Comparison of ENCODE assay signal across 22 cellular contexts in genomic region chr10:9004736-9005135, GRCh38.
A peak's percentile ranks its signal among the peaks of the same experiment; 100 is the strongest.
DNase-seq lines count a peak whose midpoint lies in the region; ATAC-seq and TF ChIP-seq lines count a peak whose summit lies in the region.
"Had no signal": no experiment of that assay in that cellular context is flagged by ENCODE, and none has a peak within 500 bp of the region (broad histone marks: within the 10 kb centered on the region; RNA-seq: fewer than 3 reads in every experiment).

No MANE protein-coding gene starts in this region.

- CTCF ChIA-PET in mammary epithelial cell (lab: Charles Lee; ENCODE audit: low non-redundant PET) (no interaction called here), MCF 10A (lab: Yijun Ruan, JAX) (no interaction called here)

- TF ChIP-seq CTCF in mammary epithelial cell (conservative IDR thresholded peaks at IDR 0.05 in 1 of 2, IDR thresholded peaks at IDR 0.05 in 1 of 2; ENCODE audit: extremely low read depth in 1 of 2, insufficient read depth in 1 of 2, low read depth in 1 of 2, low read length in 2 of 2), result no peak
- no peak for TF ChIP-seq CTCF in MCF 10A (IDR thresholded peaks at IDR 0.05; ENCODE audit: unreplicated experiment)
- no peak for TF ChIP-seq CTCF in GM23338 (conservative IDR thresholded peaks at IDR 0.05; ENCODE audit: low read depth in 2 of 2)

- in situ Hi-C loops in mammary epithelial cell (cut with MboI; ENCODE audit: low sequenced_read_pairs in 2 of 2), result no loop called here

- ATAC-seq in GM23338, result peak; percentile 31; the same call in 1 of the 3 replicates
- ATAC-seq in GM21528 (IDR thresholded peaks at IDR 0.05; ENCODE audit: low FRiP score, unreplicated experiment), result no peak
- ATAC-seq in GM18873 (IDR thresholded peaks at IDR 0.05; ENCODE audit: low FRiP score, unreplicated experiment), result no peak
- ATAC-seq: CD8-positive, alpha-beta T cell; GM12878; HepG2 had no signal

- POLR2A ChIA-PET in MCF 10A (lab: Yijun Ruan, JAX), result interaction anchor here (1.1 to 1.2 kb wide), 2 partner anchors 43 to 75 kb away, joined by 4 read pairs; no protein-coding TSS in a partner anchor

- H3K36me3 ChIP-seq in mammary epithelial cell (ENCODE audit: insufficient read depth, low read length) (no peaks in the 10 kb centered on the region), GM23338 (ENCODE audit: insufficient read depth) (no peaks in the 10 kb centered on the region)

- no peak for DNase-seq in mammary epithelial cell
- no peak for DNase-seq in MCF 10A (ENCODE audit: unreplicated experiment)
- DNase-seq in GM23338 (ENCODE audit: low spot score), result no peak
- DNase-seq in activated naive CD8-positive, alpha-beta T cell treated with anti-CD3 and anti-CD28 coated beads for 36 hours, result no peak
- no peak for DNase-seq in RKO (ENCODE audit: low spot score)
- DNase-seq: ACHN; AML-193; CD8-positive, alpha-beta T cell; GDM1; H9; KG1; NCI-H1048; NCI-H1436 treated with DMSO at 0.1 percent for 48 hours; NCI-H2029 treated with DMSO at 0.1 percent for 48 hours; NCI-H2171 treated with DMSO at 0.1 percent for 48 hours; NCI-H446 treated with DMSO at 0.1 percent for 48 hours; NK-92 treated with Interleukin-12 subunit alpha and Interleukin-12 subunit beta, amount 100 ng/mL, for 24 hours; RPMI8226 had no signal

- no peak overlapping the region for H3K4me3 ChIP-seq in mammary epithelial cell (replicated peaks in 1 of 3; ENCODE audit: insufficient read depth in 1 of 3, low read depth in 2 of 3, low read length in 3 of 3)
- no peak overlapping the region for H3K4me3 ChIP-seq in GM23338
- H3K4me3 ChIP-seq: GM12878 had no signal

- H3K9me2 ChIP-seq in GM23338 (ENCODE audit: insufficient read depth), result 0 out of 2 replicates have a peak, but pooled peaks cover 3% of the 10 kb centered on the region

- H3K27me3 ChIP-seq in mammary epithelial cell (ENCODE audit: insufficient read depth, low read length) (no peaks in the 10 kb centered on the region), GM23338 (ENCODE audit: insufficient read depth) (no peaks in the 10 kb centered on the region)

- no peaks in the 10 kb centered on the region for H3K4me1 Mint-ChIP-seq in MCF 10A (ENCODE audit: insufficient read depth, unreplicated experiment)
- no peaks in the 10 kb centered on the region for H3K4me1 Mint-ChIP-seq in GM23338
- peaks cover 48% of the 10 kb centered on the region for H3K4me1 Mint-ChIP-seq in activated naive CD8-positive, alpha-beta T cell treated with anti-CD3 and anti-CD28 coated beads for 36 hours
- H3K4me1 Mint-ChIP-seq: H9 had no signal

- no peaks in the 10 kb centered on the region for H3F3A ChIP-seq in GM23338 (replicated peaks; ENCODE audit: low read depth)

- no peaks in the 10 kb centered on the region for H4K20me1 ChIP-seq in mammary epithelial cell (ENCODE audit: insufficient read depth, low read length)
- no peaks in the 10 kb centered on the region for H4K20me1 ChIP-seq in GM23338 (replicated peaks; ENCODE audit: insufficient read depth)

- no peak overlapping the region for H3K27ac ChIP-seq in mammary epithelial cell (ENCODE audit: insufficient read depth, low read depth, low read length)
- no peak overlapping the region for H3K27ac ChIP-seq in GM23338 (ENCODE audit: low read depth)

- BruUV-seq in mammary epithelial cell (replicated peaks; lab: Mats Ljungman, UMichigan) (no TSS peak), MCF 10A (replicated peaks; lab: Mats Ljungman, UMichigan) (no TSS peak)

- H3K9me3 ChIP-seq in mammary epithelial cell (replicated peaks; ENCODE audit: insufficient read depth, low read length), result no peaks in the 10 kb centered on the region

- no peaks in the 10 kb centered on the region for H3K27me3 Mint-ChIP-seq in MCF 10A (ENCODE audit: insufficient read depth, unreplicated experiment)
- no peaks in the 10 kb centered on the region for H3K27me3 Mint-ChIP-seq in GM23338 (ENCODE audit: insufficient read depth, low read depth, poor library complexity)
- no peaks in the 10 kb centered on the region for H3K27me3 Mint-ChIP-seq in activated naive CD8-positive, alpha-beta T cell treated with anti-CD3 and anti-CD28 coated beads for 36 hours

- H3K36me3 Mint-ChIP-seq in MCF 10A (ENCODE audit: insufficient read depth, unreplicated experiment) (peaks cover 6% of the 10 kb centered on the region), GM23338 (ENCODE audit: low read depth) (no peaks in the 10 kb centered on the region)
- H3K36me3 Mint-ChIP-seq in activated naive CD8-positive, alpha-beta T cell treated with anti-CD3 and anti-CD28 coated beads for 36 hours, result no peaks in the 10 kb centered on the region
- H3K36me3 Mint-ChIP-seq: CD8-positive, alpha-beta T cell had no signal

- H3K4me3 Mint-ChIP-seq in MCF 10A (ENCODE audit: unreplicated experiment) (no peak overlapping the region), GM23338 (no peak overlapping the region)
- no peak overlapping the region for H3K4me3 Mint-ChIP-seq in activated naive CD8-positive, alpha-beta T cell treated with anti-CD3 and anti-CD28 coated beads for 36 hours
- H3K4me3 Mint-ChIP-seq: CD8-positive, alpha-beta T cell; H9 had no signal

- H3K4me1 ChIP-seq in mammary epithelial cell (ENCODE audit: insufficient read depth, low read length) (no peaks in the 10 kb centered on the region), GM23338 (ENCODE audit: insufficient read depth) (no peaks in the 10 kb centered on the region)

- intact Hi-C loops in mammary epithelial cell (cut with micrococcal nuclease) (no loop called here), MCF 10A (cut with micrococcal nuclease) (no loop called here)

- H3K9ac ChIP-seq in mammary epithelial cell (ENCODE audit: insufficient read depth, low read length), result no peak overlapping the region

- H3K4me2 ChIP-seq in mammary epithelial cell (ENCODE audit: insufficient read depth, low read depth, low read length), result no peak overlapping the region
- H3K4me2 ChIP-seq in GM23338, result no peak overlapping the region

- H3K9me3 Mint-ChIP-seq in MCF 10A (ENCODE audit: unreplicated experiment) (no peaks in the 10 kb centered on the region), GM23338 (no peaks in the 10 kb centered on the region; the same call in 2 of the 3 replicates)
- H3K9me3 Mint-ChIP-seq in activated naive CD8-positive, alpha-beta T cell treated with anti-CD3 and anti-CD28 coated beads for 36 hours, result no peaks in the 10 kb centered on the region
- H3K9me3 Mint-ChIP-seq: CD8-positive, alpha-beta T cell; H9 had no signal

- 100% methylated on average over 5 of the region's 6 CpGs for WGBS in mammary epithelial cell (ENCODE audit: low coverage, missing lambda C conversion rate)

- dilution Hi-C loops in mammary epithelial cell (cut with HindIII; ENCODE audit: low sequenced_read_pairs), result no loop called here

- H3K27ac Mint-ChIP-seq in MCF 10A (ENCODE audit: low read depth, unreplicated experiment) (no peak overlapping the region), GM23338 (no peak overlapping the region)
- peak overlapping the region; percentile 52 for H3K27ac Mint-ChIP-seq in activated naive CD8-positive, alpha-beta T cell treated with anti-CD3 and anti-CD28 coated beads for 36 hours
- H3K27ac Mint-ChIP-seq: CD8-positive, alpha-beta T cell; H9 had no signal

- H2AFZ ChIP-seq in mammary epithelial cell (ENCODE audit: low read depth, low read length) (peak overlapping the region; percentile 20), GM23338 (peak overlapping the region; percentile 11; the same call in 1 of the 2 replicates)

- H3K79me2 ChIP-seq in mammary epithelial cell (ENCODE audit: insufficient read depth, low read length) (no peaks in the 10 kb centered on the region), GM23338 (replicated peaks; ENCODE audit: insufficient read depth) (no peaks in the 10 kb centered on the region)

TF ChIP-seq in GM23338, 12 proteins besides CTCF, POLR2A, EP300 and RAD21:
- TF ChIP-seq STAT1 (IDR thresholded peaks at IDR 0.05; ENCODE audit: unreplicated experiment), result no peak
- TF ChIP-seq POLR2AphosphoS5 (IDR thresholded peaks at IDR 0.05; ENCODE audit: low read depth), result no peak
- no peak for TF ChIP-seq EZH2 (IDR thresholded peaks at IDR 0.05; ENCODE audit: low read depth, unreplicated experiment)
- TF ChIP-seq EZH2phosphoT487 (IDR thresholded peaks at IDR 0.05; ENCODE audit: unreplicated experiment), result no peak
- TF ChIP-seq, protein P1, sequence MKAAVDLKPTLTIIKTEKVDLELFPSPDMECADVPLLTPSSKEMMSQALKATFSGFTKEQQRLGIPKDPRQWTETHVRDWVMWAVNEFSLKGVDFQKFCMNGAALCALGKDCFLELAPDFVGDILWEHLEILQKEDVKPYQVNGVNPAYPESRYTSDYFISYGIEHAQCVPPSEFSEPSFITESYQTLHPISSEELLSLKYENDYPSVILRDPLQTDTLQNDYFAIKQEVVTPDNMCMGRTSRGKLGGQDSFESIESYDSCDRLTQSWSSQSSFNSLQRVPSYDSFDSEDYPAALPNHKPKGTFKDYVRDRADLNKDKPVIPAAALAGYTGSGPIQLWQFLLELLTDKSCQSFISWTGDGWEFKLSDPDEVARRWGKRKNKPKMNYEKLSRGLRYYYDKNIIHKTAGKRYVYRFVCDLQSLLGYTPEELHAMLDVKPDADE (IDR thresholded peaks at IDR 0.05), result no peak
- no peak for TF ChIP-seq JUNB (IDR thresholded peaks at IDR 0.05; ENCODE audit: unreplicated experiment)
- no peak for TF ChIP-seq CREB1 (CRISPR knock-in tag; IDR thresholded peaks at IDR 0.05; ENCODE audit: low read depth)
- no peak for TF ChIP-seq NANOG (IDR thresholded peaks at IDR 0.05; ENCODE audit: borderline replicate concordance)
- no peak for TF ChIP-seq ZNF114 (CRISPR knock-in tag; IDR thresholded peaks at IDR 0.05)
